In genomic region chr4:75673027-75673958, GRCh38 we compare ENCODE assay signal across 1 cellular context.
TF ChIP-seq lines count a peak whose summit lies in the region.

Gene G3BP2 (minus strand): TSS chr4:75673411. CDS start chr4:75662025, 11,386 bp downstream.

TF ChIP-seq in HepG2, 621 proteins besides CTCF, POLR2A, EP300 and RAD21 (continued from another document and continues in another):
- no peak for TF ChIP-seq ZNF460 (CRISPR knock-in tag; IDR thresholded peaks at IDR 0.05; ENCODE audit: borderline replicate concordance)
- no peak for TF ChIP-seq PHB2 (IDR thresholded peaks at IDR 0.05; ENCODE audit: partially characterized antibody)
- TF ChIP-seq SAFB2 (CRISPR knock-in tag; IDR thresholded peaks at IDR 0.05; ENCODE audit: borderline replicate concordance, low read depth), result peak; percentile 91
- TF ChIP-seq ETV5 (CRISPR knock-in tag; IDR thresholded peaks at IDR 0.05; ENCODE audit: borderline replicate concordance), result peak; percentile 91
- TF ChIP-seq ZNF777 (CRISPR knock-in tag; IDR thresholded peaks at IDR 0.05), result peak; percentile 29; the same call in 1 of the 2 replicates
- peak; percentile 91 for TF ChIP-seq NRL (CRISPR knock-in tag; IDR thresholded peaks at IDR 0.05; ENCODE audit: borderline replicate concordance)
- TF ChIP-seq, protein P1, sequence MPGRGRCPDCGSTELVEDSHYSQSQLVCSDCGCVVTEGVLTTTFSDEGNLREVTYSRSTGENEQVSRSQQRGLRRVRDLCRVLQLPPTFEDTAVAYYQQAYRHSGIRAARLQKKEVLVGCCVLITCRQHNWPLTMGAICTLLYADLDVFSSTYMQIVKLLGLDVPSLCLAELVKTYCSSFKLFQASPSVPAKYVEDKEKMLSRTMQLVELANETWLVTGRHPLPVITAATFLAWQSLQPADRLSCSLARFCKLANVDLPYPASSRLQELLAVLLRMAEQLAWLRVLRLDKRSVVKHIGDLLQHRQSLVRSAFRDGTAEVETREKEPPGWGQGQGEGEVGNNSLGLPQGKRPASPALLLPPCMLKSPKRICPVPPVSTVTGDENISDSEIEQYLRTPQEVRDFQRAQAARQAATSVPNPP (CRISPR knock-in tag; IDR thresholded peaks at IDR 0.05), result peak; percentile 60; the same call in 1 of the 2 replicates
- TF ChIP-seq ZSCAN30 (CRISPR knock-in tag; IDR thresholded peaks at IDR 0.05), result no peak; the same call in none of the 2 replicates
- TF ChIP-seq ZNF687 (CRISPR knock-in tag; IDR thresholded peaks at IDR 0.05), result peak; percentile 98
- no peak for TF ChIP-seq ZNF256 (CRISPR knock-in tag; conservative IDR thresholded peaks at IDR 0.05)
- TF ChIP-seq, protein P2, sequence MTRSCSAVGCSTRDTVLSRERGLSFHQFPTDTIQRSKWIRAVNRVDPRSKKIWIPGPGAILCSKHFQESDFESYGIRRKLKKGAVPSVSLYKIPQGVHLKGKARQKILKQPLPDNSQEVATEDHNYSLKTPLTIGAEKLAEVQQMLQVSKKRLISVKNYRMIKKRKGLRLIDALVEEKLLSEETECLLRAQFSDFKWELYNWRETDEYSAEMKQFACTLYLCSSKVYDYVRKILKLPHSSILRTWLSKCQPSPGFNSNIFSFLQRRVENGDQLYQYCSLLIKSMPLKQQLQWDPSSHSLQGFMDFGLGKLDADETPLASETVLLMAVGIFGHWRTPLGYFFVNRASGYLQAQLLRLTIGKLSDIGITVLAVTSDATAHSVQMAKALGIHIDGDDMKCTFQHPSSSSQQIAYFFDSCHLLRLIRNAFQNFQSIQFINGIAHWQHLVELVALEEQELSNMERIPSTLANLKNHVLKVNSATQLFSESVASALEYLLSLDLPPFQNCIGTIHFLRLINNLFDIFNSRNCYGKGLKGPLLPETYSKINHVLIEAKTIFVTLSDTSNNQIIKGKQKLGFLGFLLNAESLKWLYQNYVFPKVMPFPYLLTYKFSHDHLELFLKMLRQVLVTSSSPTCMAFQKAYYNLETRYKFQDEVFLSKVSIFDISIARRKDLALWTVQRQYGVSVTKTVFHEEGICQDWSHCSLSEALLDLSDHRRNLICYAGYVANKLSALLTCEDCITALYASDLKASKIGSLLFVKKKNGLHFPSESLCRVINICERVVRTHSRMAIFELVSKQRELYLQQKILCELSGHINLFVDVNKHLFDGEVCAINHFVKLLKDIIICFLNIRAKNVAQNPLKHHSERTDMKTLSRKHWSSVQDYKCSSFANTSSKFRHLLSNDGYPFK (CRISPR knock-in tag; IDR thresholded peaks at IDR 0.05; ENCODE audit: borderline replicate concordance), result peak; percentile 77; the same call in 1 of the 2 replicates
- no peak for TF ChIP-seq ZNF354B (CRISPR knock-in tag; IDR thresholded peaks at IDR 0.05)
- TF ChIP-seq TMF1 (CRISPR knock-in tag; IDR thresholded peaks at IDR 0.05; ENCODE audit: low read depth), result peak; percentile 83
- TF ChIP-seq, protein P3, sequence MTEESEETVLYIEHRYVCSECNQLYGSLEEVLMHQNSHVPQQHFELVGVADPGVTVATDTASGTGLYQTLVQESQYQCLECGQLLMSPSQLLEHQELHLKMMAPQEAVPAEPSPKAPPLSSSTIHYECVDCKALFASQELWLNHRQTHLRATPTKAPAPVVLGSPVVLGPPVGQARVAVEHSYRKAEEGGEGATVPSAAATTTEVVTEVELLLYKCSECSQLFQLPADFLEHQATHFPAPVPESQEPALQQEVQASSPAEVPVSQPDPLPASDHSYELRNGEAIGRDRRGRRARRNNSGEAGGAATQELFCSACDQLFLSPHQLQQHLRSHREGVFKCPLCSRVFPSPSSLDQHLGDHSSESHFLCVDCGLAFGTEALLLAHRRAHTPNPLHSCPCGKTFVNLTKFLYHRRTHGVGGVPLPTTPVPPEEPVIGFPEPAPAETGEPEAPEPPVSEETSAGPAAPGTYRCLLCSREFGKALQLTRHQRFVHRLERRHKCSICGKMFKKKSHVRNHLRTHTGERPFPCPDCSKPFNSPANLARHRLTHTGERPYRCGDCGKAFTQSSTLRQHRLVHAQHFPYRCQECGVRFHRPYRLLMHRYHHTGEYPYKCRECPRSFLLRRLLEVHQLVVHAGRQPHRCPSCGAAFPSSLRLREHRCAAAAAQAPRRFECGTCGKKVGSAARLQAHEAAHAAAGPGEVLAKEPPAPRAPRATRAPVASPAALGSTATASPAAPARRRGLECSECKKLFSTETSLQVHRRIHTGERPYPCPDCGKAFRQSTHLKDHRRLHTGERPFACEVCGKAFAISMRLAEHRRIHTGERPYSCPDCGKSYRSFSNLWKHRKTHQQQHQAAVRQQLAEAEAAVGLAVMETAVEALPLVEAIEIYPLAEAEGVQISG (CRISPR knock-in tag; IDR thresholded peaks at IDR 0.05), result peak; percentile 61
- peak; percentile 60; the same call in 1 of the 2 replicates for TF ChIP-seq DMAP1 (CRISPR knock-in tag; IDR thresholded peaks at IDR 0.05)
- TF ChIP-seq ZNF572 (CRISPR knock-in tag; IDR thresholded peaks at IDR 0.05), result no peak
- TF ChIP-seq CREB1 (IDR thresholded peaks at IDR 0.05), result peak; percentile 91
- peak; percentile 95 for TF ChIP-seq CREB1 (CRISPR knock-in tag; IDR thresholded peaks at IDR 0.05)
- TF ChIP-seq ZNF331 (CRISPR knock-in tag; IDR thresholded peaks at IDR 0.05), result no peak; the same call in 1 of the 2 replicates
- TF ChIP-seq FLYWCH1 (CRISPR knock-in tag; IDR thresholded peaks at IDR 0.05), result no peak
- TF ChIP-seq MAZ (IDR thresholded peaks at IDR 0.05; ENCODE audit: borderline replicate concordance, low read depth, low read length), result peak; percentile 69
- TF ChIP-seq MAZ (CRISPR knock-in tag; IDR thresholded peaks at IDR 0.05; ENCODE audit: low read depth), result peak; percentile 79
- TF ChIP-seq ZFP36L2 (CRISPR knock-in tag; IDR thresholded peaks at IDR 0.05), result no peak
- TF ChIP-seq MLX (CRISPR knock-in tag; IDR thresholded peaks at IDR 0.05), result no peak
- TF ChIP-seq, protein P4, sequence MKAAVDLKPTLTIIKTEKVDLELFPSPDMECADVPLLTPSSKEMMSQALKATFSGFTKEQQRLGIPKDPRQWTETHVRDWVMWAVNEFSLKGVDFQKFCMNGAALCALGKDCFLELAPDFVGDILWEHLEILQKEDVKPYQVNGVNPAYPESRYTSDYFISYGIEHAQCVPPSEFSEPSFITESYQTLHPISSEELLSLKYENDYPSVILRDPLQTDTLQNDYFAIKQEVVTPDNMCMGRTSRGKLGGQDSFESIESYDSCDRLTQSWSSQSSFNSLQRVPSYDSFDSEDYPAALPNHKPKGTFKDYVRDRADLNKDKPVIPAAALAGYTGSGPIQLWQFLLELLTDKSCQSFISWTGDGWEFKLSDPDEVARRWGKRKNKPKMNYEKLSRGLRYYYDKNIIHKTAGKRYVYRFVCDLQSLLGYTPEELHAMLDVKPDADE (CRISPR knock-in tag; IDR thresholded peaks at IDR 0.05), result no peak; the same call in 1 of the 2 replicates
- peak; percentile 37; the same call in 1 of the 2 replicates for TF ChIP-seq AKAP8 (CRISPR knock-in tag; IDR thresholded peaks at IDR 0.05)
- TF ChIP-seq PRMT3 (CRISPR knock-in tag; IDR thresholded peaks at IDR 0.05; ENCODE audit: borderline replicate concordance, low read depth), result 0 out of 2 replicates have a peak, but pooled peaks have one; percentile 61
- TF ChIP-seq ATRX (CRISPR knock-in tag; IDR thresholded peaks at IDR 0.05; ENCODE audit: borderline replicate concordance), result no peak
- no peak for TF ChIP-seq JARID2 (CRISPR knock-in tag; IDR thresholded peaks at IDR 0.05; ENCODE audit: insufficient replicate concordance)
- peak; percentile 36; the same call in 1 of the 2 replicates for TF ChIP-seq GZF1 (CRISPR knock-in tag; IDR thresholded peaks at IDR 0.05)
- TF ChIP-seq TFAP4 (IDR thresholded peaks at IDR 0.05; ENCODE audit: borderline replicate concordance, low read depth), result peak; percentile 54; the same call in 1 of the 2 replicates
- TF ChIP-seq DR1 (CRISPR knock-in tag; IDR thresholded peaks at IDR 0.05), result peak; percentile 96
- TF ChIP-seq, protein P5, sequence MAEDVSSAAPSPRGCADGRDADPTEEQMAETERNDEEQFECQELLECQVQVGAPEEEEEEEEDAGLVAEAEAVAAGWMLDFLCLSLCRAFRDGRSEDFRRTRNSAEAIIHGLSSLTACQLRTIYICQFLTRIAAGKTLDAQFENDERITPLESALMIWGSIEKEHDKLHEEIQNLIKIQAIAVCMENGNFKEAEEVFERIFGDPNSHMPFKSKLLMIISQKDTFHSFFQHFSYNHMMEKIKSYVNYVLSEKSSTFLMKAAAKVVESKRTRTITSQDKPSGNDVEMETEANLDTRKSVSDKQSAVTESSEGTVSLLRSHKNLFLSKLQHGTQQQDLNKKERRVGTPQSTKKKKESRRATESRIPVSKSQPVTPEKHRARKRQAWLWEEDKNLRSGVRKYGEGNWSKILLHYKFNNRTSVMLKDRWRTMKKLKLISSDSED (CRISPR knock-in tag; IDR thresholded peaks at IDR 0.05), result no peak
- TF ChIP-seq ZNF44 (CRISPR knock-in tag; IDR thresholded peaks at IDR 0.05), result no peak
- TF ChIP-seq SMAD9 (CRISPR knock-in tag; IDR thresholded peaks at IDR 0.05), result no peak
- no peak for TF ChIP-seq SKIL (CRISPR knock-in tag; IDR thresholded peaks at IDR 0.05; ENCODE audit: borderline replicate concordance)
- no peak for TF ChIP-seq EHMT2 (IDR thresholded peaks at IDR 0.05; ENCODE audit: borderline replicate concordance, low read depth, low read length)
- TF ChIP-seq FOSL2 (CRISPR knock-in tag; IDR thresholded peaks at IDR 0.05), result no peak
- TF ChIP-seq CBX5 (CRISPR knock-in tag; IDR thresholded peaks at IDR 0.05; ENCODE audit: borderline replicate concordance), result no peak
- peak; percentile 72; the same call in 1 of the 2 replicates for TF ChIP-seq ZIK1 (CRISPR knock-in tag; IDR thresholded peaks at IDR 0.05; ENCODE audit: borderline replicate concordance, low read depth)
- TF ChIP-seq ZNF615 (CRISPR knock-in tag; IDR thresholded peaks at IDR 0.05; ENCODE audit: borderline replicate concordance), result no peak
- TF ChIP-seq ZNF746 (CRISPR knock-in tag; IDR thresholded peaks at IDR 0.05), result no peak
- peak; percentile 73 for TF ChIP-seq ZNF691 (CRISPR knock-in tag; IDR thresholded peaks at IDR 0.05; ENCODE audit: borderline replicate concordance, low read depth)
- TF ChIP-seq ATF1 (CRISPR knock-in tag; IDR thresholded peaks at IDR 0.05), result peak; percentile 91
- TF ChIP-seq ATAD3A (CRISPR knock-in tag; IDR thresholded peaks at IDR 0.05), result no peak
- peak; percentile 99 for TF ChIP-seq ZMYM4 (CRISPR knock-in tag; IDR thresholded peaks at IDR 0.05)
- TF ChIP-seq PCBP2 (optimal IDR thresholded peaks at IDR 0.05; ENCODE audit: low read depth, low read length, poor library complexity, severe bottlenecking), result no peak
- TF ChIP-seq RBAK (CRISPR knock-in tag; IDR thresholded peaks at IDR 0.05), result 0 out of 2 replicates have a peak, but pooled peaks have one; percentile 13
